In genomic region chr18:35477497-35477896, GRCh38 we compare ENCODE assay signal across 16 cellular contexts. TPM values are rescaled to one million over a fixed set of nuclear protein-coding genes. Genes with fewer than 3 reads are reported as not detected.
DNase-seq lines count a peak whose midpoint lies in the region; ATAC-seq and TF ChIP-seq lines count a peak whose summit lies in the region.
"Had no signal": no experiment of that assay in that cellular context is flagged by ENCODE, and none has a peak within 500 bp of the region (broad histone marks: within the 10 kb centered on the region; RNA-seq: fewer than 3 reads in every experiment).

No MANE protein-coding gene starts in this region.

- H3K9me3 ChIP-seq in HCT116 (ENCODE audit: control insufficient read depth in 1 of 2, insufficient read depth in 1 of 2, low read depth in 1 of 2, low read length in 2 of 2), result no peaks in the 10 kb centered on the region
- H3K9me3 ChIP-seq: ascending aorta, SK-N-SH had no signal

- ATAC-seq in HCT116, result no peak
- no peak for ATAC-seq in HG02763 (IDR thresholded peaks at IDR 0.05; ENCODE audit: unreplicated experiment)
- ATAC-seq in SK-N-SH treated with all-trans-retinoic acid at 6 μM for 48 hours, result no peak

- H3K36me3 ChIP-seq in HCT116 (ENCODE audit: control insufficient read depth in 1 of 2, insufficient read depth in 2 of 2, low read length in 2 of 2), result no peaks in the 10 kb centered on the region; a peak in 1 of 4 replicates
- H3K36me3 ChIP-seq: ascending aorta had no signal

- H3K79me2 ChIP-seq in HCT116 (ENCODE audit: insufficient read depth, low read length), result peaks cover 6% of the 10 kb centered on the region; the same call in 1 of the 2 replicates

- intact Hi-C loops in HCT116 (cut with micrococcal nuclease) (no loop called here), posterior cingulate gyrus (cut with DNase I) (no loop called here)

- no TSS peak for BruUV-seq in HCT116 (replicated peaks; lab: Mats Ljungman, UMichigan)

- TF ChIP-seq RAD21 in HCT116 (IDR thresholded peaks at IDR 0.05; ENCODE audit: low read depth), result no peak

- POLR2A ChIA-PET in HCT116 (lab: Charles Lee), result no interaction called here

- H3K27ac ChIP-seq in HCT116 (ENCODE audit: low read depth, low read length), result no peak overlapping the region; the same call in 1 of the 2 replicates
- peak overlapping the region; percentile 75 for H3K27ac ChIP-seq in VCaP
- H3K27ac ChIP-seq: ascending aorta had no signal

- H4K20me1 ChIP-seq in HCT116 (ENCODE audit: insufficient read depth), result no peaks in the 10 kb centered on the region

- no peak overlapping the region for H2AFZ ChIP-seq in HCT116 (ENCODE audit: low read depth, low read length, poor library complexity, severe bottlenecking)

- DNase-seq in AML-193 (lab: John Stamatoyannopoulos, UW) (peak; percentile 27 to 43), HCT116 (ENCODE audit: low read depth, low spot score) (no peak), medulla oblongata (ENCODE audit: extremely low spot score) (peak; percentile 25), posterior cingulate gyrus (no peak), mesenteric fat pad (ENCODE audit: low spot score) (no peak)
- DNase-seq: activated CD8-positive, alpha-beta memory T cell treated with anti-CD3 and anti-CD28 coated beads for 24 hours; activated effector memory CD4-positive, alpha-beta T cell treated with Interleukin-2 at 50 U/mL for 16 hours; KG1; naive B cell; NCI-H1694 treated with DMSO at 0.1 percent for 48 hours; NCI-H446; SK-N-SH had no signal

- TF ChIP-seq CTCF in HCT116 (IDR thresholded peaks at IDR 0.05 in 2 of 3, conservative IDR thresholded peaks at IDR 0.05 in 1 of 3; ENCODE audit: borderline replicate concordance in 1 of 3, insufficient read depth in 1 of 3, low read depth in 2 of 3, low read length in 2 of 3) (no peak), VCaP (conservative IDR thresholded peaks at IDR 0.05) (no peak)

- RAD21 ChIA-PET in HCT116 (lab: Charles Lee; ENCODE audit: low non-redundant PET in 1 of 2, low total read pairs in 2 of 2, uncharacterized antibody in 2 of 2, unreplicated experiment in 2 of 2), result no interaction called here

- no peak overlapping the region for H3K4me3 ChIP-seq in HCT116 (replicated peaks in 1 of 2; ENCODE audit: low read depth in 1 of 2, low read length in 2 of 2)
- H3K4me3 ChIP-seq: ascending aorta had no signal

- H3K9me2 ChIP-seq in HCT116 (ENCODE audit: insufficient read depth), result no peaks in the 10 kb centered on the region
- H3K9me2 ChIP-seq: SK-N-SH had no signal

- CTCF ChIA-PET in HCT116 (lab: Charles Lee), result no interaction called here

- H3K9ac ChIP-seq in HCT116 (ENCODE audit: low read length), result 0 out of 2 replicates have a peak overlapping the region, but pooled peaks have one; percentile 47
- H3K9ac ChIP-seq: SK-N-SH had no signal

- H3K27me3 ChIP-seq in HCT116 (ENCODE audit: insufficient read depth, low read length), result no peaks in the 10 kb centered on the region
- H3K27me3 ChIP-seq: ascending aorta had no signal

- H3K4me1 ChIP-seq in HCT116 (ENCODE audit: control insufficient read depth in 1 of 2, insufficient read depth in 2 of 2, low read length in 2 of 2), result peaks cover 40 to 45% of the 10 kb centered on the region in 2 experiments
- H3K4me1 ChIP-seq: ascending aorta had no signal

- H3K4me2 ChIP-seq in HCT116 (ENCODE audit: low read length), result peak overlapping the region; percentile 62
- H3K4me2 ChIP-seq: SK-N-SH had no signal

- TF ChIP-seq POLR2A in HCT116 (IDR thresholded peaks at IDR 0.05; ENCODE audit: borderline replicate concordance, extremely low read depth, insufficient read depth, insufficient read length), result no peak

TF ChIP-seq in HCT116, 20 proteins besides CTCF, POLR2A, EP300 and RAD21 (continues in another document):
- TF ChIP-seq ZBTB33 (IDR thresholded peaks at IDR 0.05; ENCODE audit: extremely low read depth, insufficient replicate concordance, low read length) (no peak), TCF7L2 (IDR thresholded peaks at IDR 0.05; ENCODE audit: borderline replicate concordance, extremely low read depth, insufficient read depth, insufficient read length) (no peak), REST (IDR thresholded peaks at IDR 0.05; ENCODE audit: low read depth) (no peak)

TF ChIP-seq in SK-N-SH treated with all-trans-retinoic acid at 6 μM for 48 hours, 23 proteins besides CTCF, POLR2A, EP300 and RAD21 (continues in another document):
- TF ChIP-seq TCF4 (CRISPR knock-in tag; IDR thresholded peaks at IDR 0.05; ENCODE audit: borderline replicate concordance), result no peak
- no peak for TF ChIP-seq ARNTL (CRISPR knock-in tag; IDR thresholded peaks at IDR 0.05; ENCODE audit: borderline replicate concordance, low read depth)
- no peak for TF ChIP-seq ESRRG (CRISPR knock-in tag; IDR thresholded peaks at IDR 0.05)
- TF ChIP-seq RARB (CRISPR knock-in tag; IDR thresholded peaks at IDR 0.05), result no peak
- TF ChIP-seq CSRNP3 (CRISPR knock-in tag; IDR thresholded peaks at IDR 0.05), result no peak
- TF ChIP-seq ISL1 (CRISPR knock-in tag; IDR thresholded peaks at IDR 0.05), result no peak
- no peak for TF ChIP-seq ZNF565 (CRISPR knock-in tag; conservative IDR thresholded peaks at IDR 0.05; ENCODE audit: low read depth)
- TF ChIP-seq ZFP3 (CRISPR knock-in tag; IDR thresholded peaks at IDR 0.05), result no peak
- no peak for TF ChIP-seq PATZ1 (CRISPR knock-in tag; IDR thresholded peaks at IDR 0.05; ENCODE audit: borderline replicate concordance)
- no peak for TF ChIP-seq SNAI2 (CRISPR knock-in tag; IDR thresholded peaks at IDR 0.05)
- no peak for TF ChIP-seq OSR1 (CRISPR knock-in tag; IDR thresholded peaks at IDR 0.05)
- no peak for TF ChIP-seq TSHZ2 (CRISPR knock-in tag; IDR thresholded peaks at IDR 0.05)
- no peak for TF ChIP-seq GLIS3 (CRISPR knock-in tag; IDR thresholded peaks at IDR 0.05)
- no peak for TF ChIP-seq TOX (CRISPR knock-in tag; IDR thresholded peaks at IDR 0.05; ENCODE audit: borderline replicate concordance)
- no peak for TF ChIP-seq CSDC2 (CRISPR knock-in tag; IDR thresholded peaks at IDR 0.05)
- no peak for TF ChIP-seq ZFP30 (CRISPR knock-in tag; IDR thresholded peaks at IDR 0.05)
- TF ChIP-seq ZC3H10 (CRISPR knock-in tag; IDR thresholded peaks at IDR 0.05), result no peak
- no peak for TF ChIP-seq PPARA (CRISPR knock-in tag; IDR thresholded peaks at IDR 0.05; ENCODE audit: borderline replicate concordance)

RNA-seq across cellular contexts. Expression of gene INO80C, which starts 20.3 kb away (rescaled TPM):
- total RNA-seq in HCT116 (2021; ENCODE audit: unreplicated experiment) (30.7 TPM), mesenteric fat pad (18.6 TPM)
- polyA plus RNA-seq in HCT116 (2012), result 19.5 and 25.0 TPM in 2 replicates

Comparison
In these comparisons a context has a peak if more than half of its experiments do, and no peak if none do; other contexts are left out.
1. DNase-seq: peak in AML-193 (2 of 2) and medulla oblongata (single experiment); none in HCT116 (single experiment), posterior cingulate gyrus (0 of 10) and mesenteric fat pad (single experiment).